In genomic region chr2:167820488-167820887, GRCh38 we compare ENCODE assay signal across 22 cellular contexts.
"Had no signal": no experiment of that assay in that cellular context is flagged by ENCODE, and none has a peak within 500 bp of the region (broad histone marks: within the 10 kb centered on the region; RNA-seq: fewer than 3 reads in every experiment).

No MANE protein-coding gene starts in this region.

- H3K36me3 ChIP-seq: esophagus muscularis mucosa, gastrocnemius medialis, heart right ventricle, left lung, lower lobe of right lung had no signal

- DNase-seq: dermis blood vessel endothelial cell; dorsolateral prefrontal cortex; effector CD4-positive, alpha-beta T cell; effector memory CD4-positive, alpha-beta T cell; foreskin keratinocyte; gastrocnemius medialis; glutamatergic neuron; head of caudate nucleus; heart right ventricle; hippocampal formation; left cardiac atrium; left lung; left ventricle myocardium superior; lower lobe of right lung; mesenchymal stem cell; mucosa of descending colon; naive B cell had no signal

- H3K27me3 ChIP-seq: dorsolateral prefrontal cortex, esophagus muscularis mucosa, foreskin keratinocyte, gastrocnemius medialis, heart right ventricle, left lung had no signal

- H3K9me3 ChIP-seq: esophagus muscularis mucosa, gastrocnemius medialis, heart right ventricle, left lung, lower lobe of right lung, mucosa of descending colon had no signal

- H3K4me1 ChIP-seq: esophagus muscularis mucosa, foreskin keratinocyte, heart right ventricle, left lung, lower lobe of right lung had no signal

- H3K27ac ChIP-seq: coronary artery, dorsolateral prefrontal cortex, esophagus muscularis mucosa, foreskin keratinocyte, gastrocnemius medialis, heart right ventricle, left lung, lower lobe of right lung had no signal

- ATAC-seq: foreskin keratinocyte, gastrocnemius medialis, heart right ventricle, left cardiac atrium, left lung, left ventricle myocardium superior, lower lobe of right lung, mucosa of descending colon had no signal

- FAIRE-seq: endothelial cell of umbilical vein, islet of Langerhans, keratinocyte had no signal

- H3K4me3 ChIP-seq: coronary artery, dorsolateral prefrontal cortex, esophagus muscularis mucosa, gastrocnemius medialis, heart right ventricle, left lung, lower lobe of right lung, mucosa of descending colon had no signal
